In the genomic region with DNA sequence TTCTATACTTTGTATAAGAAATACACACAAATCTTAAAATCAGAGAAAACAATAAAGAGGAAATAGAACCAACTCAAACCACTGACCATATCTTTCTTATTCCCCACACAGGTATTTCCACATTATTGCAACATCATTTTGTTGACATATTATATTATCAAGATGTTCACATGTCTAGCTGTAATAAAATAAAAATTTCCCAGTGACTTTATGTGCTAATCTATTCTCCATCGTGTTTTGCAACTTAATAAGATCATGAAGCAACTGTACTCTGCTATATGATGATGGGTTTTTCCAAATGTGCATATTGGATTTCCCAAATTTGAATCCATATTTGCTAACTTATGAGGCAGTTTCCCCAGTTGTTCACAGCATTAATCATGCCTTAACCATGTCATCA, we compare ENCODE assay signal across 18 cellular contexts.
DNase-seq lines count a peak whose midpoint lies in the region; ATAC-seq and TF ChIP-seq lines count a peak whose summit lies in the region.
"Had no signal": no experiment of that assay in that cellular context is flagged by ENCODE, and none has a peak within 500 bp of the region (broad histone marks: within the 10 kb centered on the region; RNA-seq: fewer than 3 reads in every experiment).

No MANE protein-coding gene starts in this region.

- no peak overlapping the region for H3K56ac ChIP-seq in IMR-90 (ENCODE audit: extremely low read depth, insufficient read depth, low read length)

- H3K36me3 ChIP-seq in IMR-90 (ENCODE audit: control insufficient read depth, insufficient read depth, low read length), result no peaks in the 10 kb centered on the region
- H3K36me3 ChIP-seq in mammary epithelial cell (ENCODE audit: insufficient read depth, low read length), result no peaks in the 10 kb centered on the region
- no peaks in the 10 kb centered on the region for H3K36me3 ChIP-seq in prostate gland
- H3K36me3 ChIP-seq: BE2C had no signal

- H3K4me1 ChIP-seq in IMR-90 (ENCODE audit: control insufficient read depth, insufficient read depth, low read length) (no peaks in the 10 kb centered on the region), mammary epithelial cell (ENCODE audit: insufficient read depth, low read length) (no peaks in the 10 kb centered on the region), prostate gland (replicated peaks) (no peaks in the 10 kb centered on the region)

- H4K5ac ChIP-seq in IMR-90 (ENCODE audit: low read depth, low read length), result no peak overlapping the region

- no peak overlapping the region for H2AK5ac ChIP-seq in IMR-90 (ENCODE audit: low read depth, low read length)

- H3K18ac ChIP-seq in IMR-90 (ENCODE audit: low read depth, low read length), result no peak overlapping the region

- TF ChIP-seq POLR2A in IMR-90 (IDR thresholded peaks at IDR 0.05; ENCODE audit: low read depth, low read length) (no peak), prostate gland (IDR thresholded peaks at IDR 0.05) (no peak)

- BruUV-seq in IMR-90 (replicated peaks; lab: Mats Ljungman, UMichigan), result no TSS peak
- no TSS peak for BruUV-seq in mammary epithelial cell (replicated peaks; lab: Mats Ljungman, UMichigan)

- no peak overlapping the region for H2BK20ac ChIP-seq in IMR-90 (ENCODE audit: low read depth, low read length)

- no peak overlapping the region for H2BK15ac ChIP-seq in IMR-90 (ENCODE audit: low read depth, low read length)

- H3K4ac ChIP-seq in IMR-90 (ENCODE audit: low read depth, low read length), result no peak overlapping the region

- no peaks in the 10 kb centered on the region for H3K9me3 ChIP-seq in IMR-90 (ENCODE audit: control insufficient read depth, insufficient read depth, low read length)
- H3K9me3 ChIP-seq in mammary epithelial cell (replicated peaks; ENCODE audit: insufficient read depth, low read length), result no peaks in the 10 kb centered on the region
- H3K9me3 ChIP-seq in prostate gland, result no peaks in the 10 kb centered on the region
- H3K9me3 ChIP-seq: BE2C had no signal

- intact Hi-C loops in IMR-90 (cut with micrococcal nuclease), result no loop called here
- intact Hi-C loops in mammary epithelial cell (cut with micrococcal nuclease), result no loop called here
- intact Hi-C loops in prostate gland (cut with DNase I), result no loop called here

- H3K79me1 ChIP-seq in IMR-90 (ENCODE audit: low read depth in 1 of 2, low read length in 2 of 2), result no peaks in the 10 kb centered on the region

- H3K14ac ChIP-seq in IMR-90 (replicated peaks; ENCODE audit: low read depth, low read length), result no peak overlapping the region

- H2BK5ac ChIP-seq in IMR-90 (ENCODE audit: low read depth, low read length, poor library complexity, severe bottlenecking), result no peak overlapping the region

- H4K8ac ChIP-seq in IMR-90 (ENCODE audit: low read depth in 2 of 2, low read length in 2 of 2), result no peak overlapping the region

- H4K91ac ChIP-seq in IMR-90 (ENCODE audit: insufficient read depth, low read depth, low read length), result no peak overlapping the region

- in situ Hi-C loops in IMR-90 (cut with MboI; ENCODE audit: low sequenced_read_pairs), result no loop called here
- in situ Hi-C loops in mammary epithelial cell (cut with MboI; ENCODE audit: low sequenced_read_pairs in 2 of 2), result no loop called here

- H3K27me3 ChIP-seq in IMR-90 (ENCODE audit: control insufficient read depth, insufficient read depth, low read length), result no peaks in the 10 kb centered on the region
- H3K27me3 ChIP-seq in mammary epithelial cell (ENCODE audit: insufficient read depth, low read length), result no peaks in the 10 kb centered on the region
- H3K27me3 ChIP-seq in prostate gland (replicated peaks; ENCODE audit: insufficient read depth), result no peaks in the 10 kb centered on the region
- H3K27me3 ChIP-seq: BE2C had no signal

- H3K4me2 ChIP-seq in IMR-90 (ENCODE audit: low read depth, low read length) (no peak overlapping the region), mammary epithelial cell (ENCODE audit: insufficient read depth, low read depth, low read length) (no peak overlapping the region)

- H4K20me1 ChIP-seq in IMR-90 (ENCODE audit: insufficient read depth, low read length), result no peaks in the 10 kb centered on the region
- no peaks in the 10 kb centered on the region for H4K20me1 ChIP-seq in mammary epithelial cell (ENCODE audit: insufficient read depth, low read length)

- CTCF ChIA-PET in IMR-90 (lab: Yijun Ruan, JAX), result interaction anchor here (0.5 kb wide), 1 partner anchor 151 kb away, joined by 5 read pairs; no protein-coding TSS in a partner anchor
- CTCF ChIA-PET in mammary epithelial cell (lab: Charles Lee; ENCODE audit: low non-redundant PET), result no interaction called here

- no peak overlapping the region for H2BK120ac ChIP-seq in IMR-90 (ENCODE audit: low read depth, low read length)

- H2AK9ac ChIP-seq in IMR-90 (replicated peaks; ENCODE audit: low read depth, low read length, poor library complexity), result no peak overlapping the region

- no peak for DNase-seq in IMR-90
- peak; percentile 20 for DNase-seq in OCI-M1 (lab: John Stamatoyannopoulos, UW)
- DNase-seq in mammary epithelial cell, result peak; percentile 63
- peak; percentile 27 for DNase-seq in fibroblast of villous mesenchyme (ENCODE audit: low read depth)
- DNase-seq in stimulated activated CD4-positive, alpha-beta T cell treated with anti-CD3 and anti-CD28 coated beads, Interleukin-2, amount 100 ng/mL, for 24 hours, result no peak
- no peak for DNase-seq in prostate gland (ENCODE audit: low spot score)
- no peak for DNase-seq in NCI-H748 (lab: John Stamatoyannopoulos, UW; ENCODE audit: unreplicated experiment)
- DNase-seq in stimulated activated CD4-positive, alpha-beta T cell treated with anti-CD3 and anti-CD28 coated beads, Interleukin-4, amount 100 ng/mL, for 4 hours, result no peak
- DNase-seq: BE2C; CD8-positive, alpha-beta memory T cell; DND-41; H7; KBM-7; MM.1S; NCI-H2029; NCI-H446 treated with DMSO at 0.1 percent for 48 hours; NCI-H526 had no signal

- dilution Hi-C loops in IMR-90 (cut with HindIII; ENCODE audit: low sequenced_read_pairs, unreplicated experiment), result no loop called here
- dilution Hi-C loops in mammary epithelial cell (cut with HindIII; ENCODE audit: low sequenced_read_pairs), result no loop called here

- no peak overlapping the region for H3K23ac ChIP-seq in IMR-90 (ENCODE audit: low read depth, low read length)

- no peaks in the 10 kb centered on the region for H3K79me2 ChIP-seq in mammary epithelial cell (ENCODE audit: insufficient read depth, low read length)

- WGBS in IMR-90 (ENCODE audit: extremely low coverage in 2 of 2, insufficient read length in 1 of 2), 2 experiments, result no CpG with 5 or more reads among the region's 1 CpG
- WGBS in mammary epithelial cell (ENCODE audit: low coverage, missing lambda C conversion rate), result 0% methylated on average over 1 of the region's 1 CpG
- WGBS in prostate gland, result 17% methylated on average over 1 of the region's 1 CpG

- H3K9ac ChIP-seq in IMR-90 (ENCODE audit: low read depth, low read length) (no peak overlapping the region), mammary epithelial cell (ENCODE audit: insufficient read depth, low read length) (no peak overlapping the region)

- no peak overlapping the region for H3K4me3 ChIP-seq in IMR-90 (ENCODE audit: insufficient read depth, low read depth, low read length)
- H3K4me3 ChIP-seq in mammary epithelial cell (replicated peaks in 1 of 3; ENCODE audit: insufficient read depth in 1 of 3, low read depth in 2 of 3, low read length in 3 of 3), result no peak overlapping the region
- no peak overlapping the region for H3K4me3 ChIP-seq in fibroblast of villous mesenchyme (ENCODE audit: low read depth, low read length)
- H3K4me3 ChIP-seq in prostate gland, result no peak overlapping the region

- no peak overlapping the region for H2AFZ ChIP-seq in IMR-90 (replicated peaks; ENCODE audit: low read length, poor library complexity)
- H2AFZ ChIP-seq in mammary epithelial cell (ENCODE audit: low read depth, low read length), result no peak overlapping the region

- POLR2A ChIA-PET in IMR-90 (lab: Charles Lee; ENCODE audit: unreplicated experiment), result no interaction called here

- no peak for TF ChIP-seq RAD21 in IMR-90 (IDR thresholded peaks at IDR 0.05; ENCODE audit: low read length)

- H3K27ac ChIP-seq in IMR-90 (ENCODE audit: insufficient read depth, low read length) (no peak overlapping the region), mammary epithelial cell (ENCODE audit: insufficient read depth, low read depth, low read length) (no peak overlapping the region), prostate gland (no peak overlapping the region)

- no peak for TF ChIP-seq CTCF in IMR-90 (conservative IDR thresholded peaks at IDR 0.05; ENCODE audit: low read depth, low read length)
- TF ChIP-seq CTCF in mammary epithelial cell (conservative IDR thresholded peaks at IDR 0.05 in 1 of 2, IDR thresholded peaks at IDR 0.05 in 1 of 2; ENCODE audit: extremely low read depth in 1 of 2, insufficient read depth in 1 of 2, low read depth in 1 of 2, low read length in 2 of 2), result no peak
- TF ChIP-seq CTCF in fibroblast of villous mesenchyme (IDR thresholded peaks at IDR 0.05; ENCODE audit: insufficient read depth, low read depth, low read length), result no peak
- TF ChIP-seq CTCF in prostate gland (IDR thresholded peaks at IDR 0.05), result no peak

- H3K9me1 ChIP-seq in IMR-90 (ENCODE audit: insufficient read depth, low read length), result no peaks in the 10 kb centered on the region

- no peak for ATAC-seq in IMR-90 (ENCODE audit: low read depth)
- ATAC-seq: HepG2 had no signal

TF ChIP-seq in IMR-90, 13 proteins besides CTCF, POLR2A, EP300 and RAD21:
- TF ChIP-seq CHD1 (IDR thresholded peaks at IDR 0.05; ENCODE audit: low read depth, low read length), result no peak
- TF ChIP-seq CEBPB (IDR thresholded peaks at IDR 0.05; ENCODE audit: low read depth, low read length), result peak; percentile 33; the same call in 1 of the 2 replicates
TF ChIP-seq in IMR-90: peak in this region for 1.

Comparison
In these comparisons a context has a peak if more than half of its experiments do, and no peak if none do; other contexts are left out.
1. DNase-seq: peak in OCI-M1 (single experiment), mammary epithelial cell (single experiment) and fibroblast of villous mesenchyme (single experiment); none in IMR-90 (single experiment), stimulated activated CD4-positive, alpha-beta T cell treated with anti-CD3 and anti-CD28 coated beads, Interleukin-2, amount 100 ng/mL, for 24 hours (0 of 2), prostate gland (single experiment), NCI-H748 (single experiment) and stimulated activated CD4-positive, alpha-beta T cell treated with anti-CD3 and anti-CD28 coated beads, Interleukin-4, amount 100 ng/mL, for 4 hours (0 of 2).